Comparison of ENCODE assay signal across 22 cellular contexts in genomic region chr10:71468363-71469094, GRCh38.
"Had no signal": no experiment of that assay in that cellular context is flagged by ENCODE, and none has a peak within 500 bp of the region (broad histone marks: within the 10 kb centered on the region; RNA-seq: fewer than 3 reads in every experiment).

No MANE protein-coding gene starts in this region.

- H3K27me3 ChIP-seq: ovary, right lobe of liver, suprapubic skin had no signal

- DNase-seq: activated CD4-positive, alpha-beta memory T cell treated with anti-CD3 and anti-CD28 coated beads for 36 hours; activated CD4-positive, alpha-beta T cell treated with anti-CD3 and anti-CD28 coated beads for 4 hours; activated naive CD8-positive, alpha-beta T cell treated with anti-CD3 and anti-CD28 coated beads, Interleukin-2, amount 50 U/mL, for 24 hours; anterior cingulate cortex; central memory CD4-positive, alpha-beta T cell; foreskin keratinocyte; hypothalamus; islet precursor cell; mesenchymal stem cell; naive thymus-derived CD8-positive, alpha-beta T cell; ovary; psoas muscle; right lobe of liver; small intestine; stimulated activated CD4-positive, alpha-beta T cell treated with anti-CD3 and anti-CD28 coated beads, Interleukin-15, amount 100 ng/mL, for 24 hours; stimulated activated CD4-positive, alpha-beta T cell treated with anti-CD3 and anti-CD28 coated beads, Interleukin-2, amount 100 ng/mL, for 48 hours; stimulated activated naive CD8-positive, alpha-beta T cell treated with anti-CD3 and anti-CD28 coated beads, Interleukin-15, amount 100 ng/mL, for 72 hours; trophoblast cell had no signal

- H3K27me3 Mint-ChIP-seq: activated CD4-positive, alpha-beta memory T cell treated with anti-CD3 and anti-CD28 coated beads for 36 hours; activated naive CD8-positive, alpha-beta T cell treated with anti-CD3 and anti-CD28 coated beads, Interleukin-2, amount 50 U/mL, for 24 hours; brain; stimulated activated naive CD8-positive, alpha-beta T cell treated with anti-CD3 and anti-CD28 coated beads, Interleukin-15, amount 100 ng/mL, for 72 hours had no signal

- H3K9me3 Mint-ChIP-seq: activated CD4-positive, alpha-beta memory T cell treated with anti-CD3 and anti-CD28 coated beads for 36 hours; activated naive CD8-positive, alpha-beta T cell treated with anti-CD3 and anti-CD28 coated beads, Interleukin-2, amount 50 U/mL, for 24 hours; brain; naive thymus-derived CD8-positive, alpha-beta T cell; stimulated activated naive CD8-positive, alpha-beta T cell treated with anti-CD3 and anti-CD28 coated beads, Interleukin-15, amount 100 ng/mL, for 72 hours; WTC11 had no signal

- H3K4me1 ChIP-seq: foreskin keratinocyte, psoas muscle had no signal

- H3K36me3 Mint-ChIP-seq: activated CD4-positive, alpha-beta memory T cell treated with anti-CD3 and anti-CD28 coated beads for 36 hours; brain; naive thymus-derived CD8-positive, alpha-beta T cell; WTC11 had no signal

- ATAC-seq: activated naive CD8-positive, alpha-beta T cell treated with anti-CD3 and anti-CD28 coated beads, Interleukin-2, amount 50 U/mL, for 24 hours; foreskin keratinocyte; naive thymus-derived CD8-positive, alpha-beta T cell; right lobe of liver; stimulated activated naive CD8-positive, alpha-beta T cell treated with anti-CD3 and anti-CD28 coated beads, Interleukin-15, amount 100 ng/mL, for 72 hours; WTC11 had no signal

- H3K27ac ChIP-seq: coronary artery, foreskin keratinocyte, ovary, psoas muscle, right lobe of liver, suprapubic skin had no signal

- H3K4me3 Mint-ChIP-seq: activated CD4-positive, alpha-beta memory T cell treated with anti-CD3 and anti-CD28 coated beads for 36 hours; activated naive CD8-positive, alpha-beta T cell treated with anti-CD3 and anti-CD28 coated beads, Interleukin-2, amount 50 U/mL, for 24 hours; brain; naive thymus-derived CD8-positive, alpha-beta T cell; stimulated activated naive CD8-positive, alpha-beta T cell treated with anti-CD3 and anti-CD28 coated beads, Interleukin-15, amount 100 ng/mL, for 72 hours; WTC11 had no signal

- H3K9me3 ChIP-seq: ovary, psoas muscle, right lobe of liver, suprapubic skin had no signal

- H3K4me1 Mint-ChIP-seq: activated naive CD8-positive, alpha-beta T cell treated with anti-CD3 and anti-CD28 coated beads, Interleukin-2, amount 50 U/mL, for 24 hours; naive thymus-derived CD8-positive, alpha-beta T cell; stimulated activated naive CD8-positive, alpha-beta T cell treated with anti-CD3 and anti-CD28 coated beads, Interleukin-15, amount 100 ng/mL, for 72 hours; WTC11 had no signal

- H3K27ac Mint-ChIP-seq: activated CD4-positive, alpha-beta memory T cell treated with anti-CD3 and anti-CD28 coated beads for 36 hours; activated naive CD8-positive, alpha-beta T cell treated with anti-CD3 and anti-CD28 coated beads, Interleukin-2, amount 50 U/mL, for 24 hours; stimulated activated naive CD8-positive, alpha-beta T cell treated with anti-CD3 and anti-CD28 coated beads, Interleukin-15, amount 100 ng/mL, for 72 hours; WTC11 had no signal

- H3K4me3 ChIP-seq: coronary artery, ovary, psoas muscle, right lobe of liver, suprapubic skin had no signal

- H3K36me3 ChIP-seq: ovary, right lobe of liver, suprapubic skin had no signal
